3 cellular contexts compared by ENCODE assay signal in the genomic region with DNA sequence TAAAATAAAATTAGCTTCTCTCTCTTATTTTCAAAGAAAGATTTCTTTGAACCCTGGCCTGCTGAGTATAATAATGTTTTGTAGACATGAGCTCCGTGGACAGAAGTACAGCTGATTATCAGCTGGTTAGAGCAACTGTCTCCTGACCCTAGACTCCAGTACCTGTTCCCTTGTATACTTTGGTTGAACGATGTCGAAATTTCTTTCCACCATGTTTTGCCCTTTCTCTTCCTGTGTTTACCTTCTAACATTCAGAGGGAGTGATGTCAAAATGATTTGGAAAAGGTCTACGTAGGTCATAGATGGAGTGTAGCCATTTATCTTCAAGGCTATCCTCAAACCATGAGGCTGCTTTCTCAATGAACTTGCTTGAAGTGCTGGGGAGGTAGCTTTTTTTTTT.
TF ChIP-seq lines count a peak whose summit lies in the region.

No MANE protein-coding gene starts in this region.

TF ChIP-seq in K562, 482 proteins besides CTCF, POLR2A, EP300 and RAD21 (continues in another document):
- TF ChIP-seq ETV5 (CRISPR knock-in tag; IDR thresholded peaks at IDR 0.05; ENCODE audit: low read depth) (no peak), SOX6 (IDR thresholded peaks at IDR 0.05) (no peak), SRSF1 (IDR thresholded peaks at IDR 0.05; ENCODE audit: low read depth, low read length) (no peak), MTA3 (IDR thresholded peaks at IDR 0.05; ENCODE audit: borderline replicate concordance) (no peak), SPI1 (IDR thresholded peaks at IDR 0.05; ENCODE audit: borderline replicate concordance, low read depth, low read length) (no peak), HLTF (IDR thresholded peaks at IDR 0.05) (no peak), KDM2B (CRISPR knock-in tag; IDR thresholded peaks at IDR 0.05) (no peak)
- TF ChIP-seq, protein P1, sequence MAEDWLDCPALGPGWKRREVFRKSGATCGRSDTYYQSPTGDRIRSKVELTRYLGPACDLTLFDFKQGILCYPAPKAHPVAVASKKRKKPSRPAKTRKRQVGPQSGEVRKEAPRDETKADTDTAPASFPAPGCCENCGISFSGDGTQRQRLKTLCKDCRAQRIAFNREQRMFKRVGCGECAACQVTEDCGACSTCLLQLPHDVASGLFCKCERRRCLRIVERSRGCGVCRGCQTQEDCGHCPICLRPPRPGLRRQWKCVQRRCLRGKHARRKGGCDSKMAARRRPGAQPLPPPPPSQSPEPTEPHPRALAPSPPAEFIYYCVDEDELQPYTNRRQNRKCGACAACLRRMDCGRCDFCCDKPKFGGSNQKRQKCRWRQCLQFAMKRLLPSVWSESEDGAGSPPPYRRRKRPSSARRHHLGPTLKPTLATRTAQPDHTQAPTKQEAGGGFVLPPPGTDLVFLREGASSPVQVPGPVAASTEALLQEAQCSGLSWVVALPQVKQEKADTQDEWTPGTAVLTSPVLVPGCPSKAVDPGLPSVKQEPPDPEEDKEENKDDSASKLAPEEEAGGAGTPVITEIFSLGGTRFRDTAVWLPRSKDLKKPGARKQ (CRISPR knock-in tag; IDR thresholded peaks at IDR 0.05) = no peak
- TF ChIP-seq, protein P2, sequence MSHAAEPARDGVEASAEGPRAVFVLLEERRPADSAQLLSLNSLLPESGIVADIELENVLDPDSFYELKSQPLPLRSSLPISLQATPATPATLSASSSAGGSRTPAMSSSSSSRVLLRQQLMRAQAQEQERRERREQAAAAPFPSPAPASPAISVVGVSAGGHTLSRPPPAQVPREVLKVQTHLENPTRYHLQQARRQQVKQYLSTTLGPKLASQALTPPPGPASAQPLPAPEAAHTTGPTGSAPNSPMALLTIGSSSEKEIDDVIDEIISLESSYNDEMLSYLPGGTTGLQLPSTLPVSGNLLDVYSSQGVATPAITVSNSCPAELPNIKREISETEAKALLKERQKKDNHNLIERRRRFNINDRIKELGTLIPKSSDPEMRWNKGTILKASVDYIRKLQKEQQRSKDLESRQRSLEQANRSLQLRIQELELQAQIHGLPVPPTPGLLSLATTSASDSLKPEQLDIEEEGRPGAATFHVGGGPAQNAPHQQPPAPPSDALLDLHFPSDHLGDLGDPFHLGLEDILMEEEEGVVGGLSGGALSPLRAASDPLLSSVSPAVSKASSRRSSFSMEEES (CRISPR knock-in tag; IDR thresholded peaks at IDR 0.05) = no peak
- TF ChIP-seq, protein P3, sequence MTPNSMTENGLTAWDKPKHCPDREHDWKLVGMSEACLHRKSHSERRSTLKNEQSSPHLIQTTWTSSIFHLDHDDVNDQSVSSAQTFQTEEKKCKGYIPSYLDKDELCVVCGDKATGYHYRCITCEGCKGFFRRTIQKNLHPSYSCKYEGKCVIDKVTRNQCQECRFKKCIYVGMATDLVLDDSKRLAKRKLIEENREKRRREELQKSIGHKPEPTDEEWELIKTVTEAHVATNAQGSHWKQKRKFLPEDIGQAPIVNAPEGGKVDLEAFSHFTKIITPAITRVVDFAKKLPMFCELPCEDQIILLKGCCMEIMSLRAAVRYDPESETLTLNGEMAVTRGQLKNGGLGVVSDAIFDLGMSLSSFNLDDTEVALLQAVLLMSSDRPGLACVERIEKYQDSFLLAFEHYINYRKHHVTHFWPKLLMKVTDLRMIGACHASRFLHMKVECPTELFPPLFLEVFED (CRISPR knock-in tag; conservative IDR thresholded peaks at IDR 0.05) = no peak

TF ChIP-seq in liver, 16 proteins besides CTCF, POLR2A, EP300 and RAD21:
- peak; percentile 83 for TF ChIP-seq FOXA1 (IDR thresholded peaks at IDR 0.05)
- peak; percentile 25 to 60 for TF ChIP-seq RXRA (IDR thresholded peaks at IDR 0.05)
- TF ChIP-seq JUND (IDR thresholded peaks at IDR 0.05) = peak in 1 of 2 donors; percentile 25
- peak; percentile 92 for TF ChIP-seq YY1 (IDR thresholded peaks at IDR 0.05)
- TF ChIP-seq NR2F2 (IDR thresholded peaks at IDR 0.05) = peak; percentile 5
- peak; percentile 80 for TF ChIP-seq FOXA2 (IDR thresholded peaks at IDR 0.05)
- TF ChIP-seq, protein P4, sequence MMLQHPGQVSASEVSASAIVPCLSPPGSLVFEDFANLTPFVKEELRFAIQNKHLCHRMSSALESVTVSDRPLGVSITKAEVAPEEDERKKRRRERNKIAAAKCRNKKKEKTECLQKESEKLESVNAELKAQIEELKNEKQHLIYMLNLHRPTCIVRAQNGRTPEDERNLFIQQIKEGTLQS (IDR thresholded peaks at IDR 0.05) = no peak
- peak; percentile 39 for TF ChIP-seq TAF1 (conservative IDR thresholded peaks at IDR 0.05)
- peak; percentile 58 for TF ChIP-seq SP1 (IDR thresholded peaks at IDR 0.05)
- TF ChIP-seq, protein P5, sequence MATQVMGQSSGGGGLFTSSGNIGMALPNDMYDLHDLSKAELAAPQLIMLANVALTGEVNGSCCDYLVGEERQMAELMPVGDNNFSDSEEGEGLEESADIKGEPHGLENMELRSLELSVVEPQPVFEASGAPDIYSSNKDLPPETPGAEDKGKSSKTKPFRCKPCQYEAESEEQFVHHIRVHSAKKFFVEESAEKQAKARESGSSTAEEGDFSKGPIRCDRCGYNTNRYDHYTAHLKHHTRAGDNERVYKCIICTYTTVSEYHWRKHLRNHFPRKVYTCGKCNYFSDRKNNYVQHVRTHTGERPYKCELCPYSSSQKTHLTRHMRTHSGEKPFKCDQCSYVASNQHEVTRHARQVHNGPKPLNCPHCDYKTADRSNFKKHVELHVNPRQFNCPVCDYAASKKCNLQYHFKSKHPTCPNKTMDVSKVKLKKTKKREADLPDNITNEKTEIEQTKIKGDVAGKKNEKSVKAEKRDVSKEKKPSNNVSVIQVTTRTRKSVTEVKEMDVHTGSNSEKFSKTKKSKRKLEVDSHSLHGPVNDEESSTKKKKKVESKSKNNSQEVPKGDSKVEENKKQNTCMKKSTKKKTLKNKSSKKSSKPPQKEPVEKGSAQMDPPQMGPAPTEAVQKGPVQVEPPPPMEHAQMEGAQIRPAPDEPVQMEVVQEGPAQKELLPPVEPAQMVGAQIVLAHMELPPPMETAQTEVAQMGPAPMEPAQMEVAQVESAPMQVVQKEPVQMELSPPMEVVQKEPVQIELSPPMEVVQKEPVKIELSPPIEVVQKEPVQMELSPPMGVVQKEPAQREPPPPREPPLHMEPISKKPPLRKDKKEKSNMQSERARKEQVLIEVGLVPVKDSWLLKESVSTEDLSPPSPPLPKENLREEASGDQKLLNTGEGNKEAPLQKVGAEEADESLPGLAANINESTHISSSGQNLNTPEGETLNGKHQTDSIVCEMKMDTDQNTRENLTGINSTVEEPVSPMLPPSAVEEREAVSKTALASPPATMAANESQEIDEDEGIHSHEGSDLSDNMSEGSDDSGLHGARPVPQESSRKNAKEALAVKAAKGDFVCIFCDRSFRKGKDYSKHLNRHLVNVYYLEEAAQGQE (IDR thresholded peaks at IDR 0.05) = no peak
- TF ChIP-seq HNF4G (IDR thresholded peaks at IDR 0.05) = peak; percentile 9
- TF ChIP-seq EGR1 (IDR thresholded peaks at IDR 0.05; ENCODE audit: low read depth in 2 of 2) = peak; percentile 18 to 25
- no peak for TF ChIP-seq GABPA (IDR thresholded peaks at IDR 0.05 in 1 of 2, conservative IDR thresholded peaks at IDR 0.05 in 1 of 2)
- TF ChIP-seq, protein P6, sequence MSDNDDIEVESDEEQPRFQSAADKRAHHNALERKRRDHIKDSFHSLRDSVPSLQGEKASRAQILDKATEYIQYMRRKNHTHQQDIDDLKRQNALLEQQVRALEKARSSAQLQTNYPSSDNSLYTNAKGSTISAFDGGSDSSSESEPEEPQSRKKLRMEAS (IDR thresholded peaks at IDR 0.05) = peak; percentile 49
- TF ChIP-seq, protein P7, sequence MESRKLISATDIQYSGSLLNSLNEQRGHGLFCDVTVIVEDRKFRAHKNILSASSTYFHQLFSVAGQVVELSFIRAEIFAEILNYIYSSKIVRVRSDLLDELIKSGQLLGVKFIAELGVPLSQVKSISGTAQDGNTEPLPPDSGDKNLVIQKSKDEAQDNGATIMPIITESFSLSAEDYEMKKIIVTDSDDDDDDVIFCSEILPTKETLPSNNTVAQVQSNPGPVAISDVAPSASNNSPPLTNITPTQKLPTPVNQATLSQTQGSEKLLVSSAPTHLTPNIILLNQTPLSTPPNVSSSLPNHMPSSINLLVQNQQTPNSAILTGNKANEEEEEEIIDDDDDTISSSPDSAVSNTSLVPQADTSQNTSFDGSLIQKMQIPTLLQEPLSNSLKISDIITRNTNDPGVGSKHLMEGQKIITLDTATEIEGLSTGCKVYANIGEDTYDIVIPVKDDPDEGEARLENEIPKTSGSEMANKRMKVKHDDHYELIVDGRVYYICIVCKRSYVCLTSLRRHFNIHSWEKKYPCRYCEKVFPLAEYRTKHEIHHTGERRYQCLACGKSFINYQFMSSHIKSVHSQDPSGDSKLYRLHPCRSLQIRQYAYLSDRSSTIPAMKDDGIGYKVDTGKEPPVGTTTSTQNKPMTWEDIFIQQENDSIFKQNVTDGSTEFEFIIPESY (IDR thresholded peaks at IDR 0.05) = peak; percentile 55
- peak; percentile 67 to 69 for TF ChIP-seq HNF4A (conservative IDR thresholded peaks at IDR 0.05)

TF ChIP-seq in WTC11, 78 proteins besides CTCF, POLR2A, EP300 and RAD21 (continues in another document):
- TF ChIP-seq HMGA2 (CRISPR knock-in tag; IDR thresholded peaks at IDR 0.05) (no peak), ZNF671 (CRISPR knock-in tag; IDR thresholded peaks at IDR 0.05) (no peak), ZNF263 (CRISPR knock-in tag; IDR thresholded peaks at IDR 0.05; ENCODE audit: low read depth) (no peak), NR1H2 (CRISPR knock-in tag; IDR thresholded peaks at IDR 0.05) (no peak), JAZF1 (CRISPR knock-in tag; IDR thresholded peaks at IDR 0.05) (no peak), ZNF423 (CRISPR knock-in tag; IDR thresholded peaks at IDR 0.05) (no peak), ESRRA (CRISPR knock-in tag; IDR thresholded peaks at IDR 0.05; ENCODE audit: borderline replicate concordance) (no peak), RORB (CRISPR knock-in tag; IDR thresholded peaks at IDR 0.05) (no peak)
- TF ChIP-seq, protein P8, sequence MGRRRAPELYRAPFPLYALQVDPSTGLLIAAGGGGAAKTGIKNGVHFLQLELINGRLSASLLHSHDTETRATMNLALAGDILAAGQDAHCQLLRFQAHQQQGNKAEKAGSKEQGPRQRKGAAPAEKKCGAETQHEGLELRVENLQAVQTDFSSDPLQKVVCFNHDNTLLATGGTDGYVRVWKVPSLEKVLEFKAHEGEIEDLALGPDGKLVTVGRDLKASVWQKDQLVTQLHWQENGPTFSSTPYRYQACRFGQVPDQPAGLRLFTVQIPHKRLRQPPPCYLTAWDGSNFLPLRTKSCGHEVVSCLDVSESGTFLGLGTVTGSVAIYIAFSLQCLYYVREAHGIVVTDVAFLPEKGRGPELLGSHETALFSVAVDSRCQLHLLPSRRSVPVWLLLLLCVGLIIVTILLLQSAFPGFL (CRISPR knock-in tag; IDR thresholded peaks at IDR 0.05; ENCODE audit: borderline replicate concordance) = no peak
- TF ChIP-seq, protein P9, sequence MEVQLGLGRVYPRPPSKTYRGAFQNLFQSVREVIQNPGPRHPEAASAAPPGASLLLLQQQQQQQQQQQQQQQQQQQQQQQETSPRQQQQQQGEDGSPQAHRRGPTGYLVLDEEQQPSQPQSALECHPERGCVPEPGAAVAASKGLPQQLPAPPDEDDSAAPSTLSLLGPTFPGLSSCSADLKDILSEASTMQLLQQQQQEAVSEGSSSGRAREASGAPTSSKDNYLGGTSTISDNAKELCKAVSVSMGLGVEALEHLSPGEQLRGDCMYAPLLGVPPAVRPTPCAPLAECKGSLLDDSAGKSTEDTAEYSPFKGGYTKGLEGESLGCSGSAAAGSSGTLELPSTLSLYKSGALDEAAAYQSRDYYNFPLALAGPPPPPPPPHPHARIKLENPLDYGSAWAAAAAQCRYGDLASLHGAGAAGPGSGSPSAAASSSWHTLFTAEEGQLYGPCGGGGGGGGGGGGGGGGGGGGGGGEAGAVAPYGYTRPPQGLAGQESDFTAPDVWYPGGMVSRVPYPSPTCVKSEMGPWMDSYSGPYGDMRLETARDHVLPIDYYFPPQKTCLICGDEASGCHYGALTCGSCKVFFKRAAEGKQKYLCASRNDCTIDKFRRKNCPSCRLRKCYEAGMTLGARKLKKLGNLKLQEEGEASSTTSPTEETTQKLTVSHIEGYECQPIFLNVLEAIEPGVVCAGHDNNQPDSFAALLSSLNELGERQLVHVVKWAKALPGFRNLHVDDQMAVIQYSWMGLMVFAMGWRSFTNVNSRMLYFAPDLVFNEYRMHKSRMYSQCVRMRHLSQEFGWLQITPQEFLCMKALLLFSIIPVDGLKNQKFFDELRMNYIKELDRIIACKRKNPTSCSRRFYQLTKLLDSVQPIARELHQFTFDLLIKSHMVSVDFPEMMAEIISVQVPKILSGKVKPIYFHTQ (CRISPR knock-in tag; IDR thresholded peaks at IDR 0.05) = no peak
- TF ChIP-seq, protein P10, sequence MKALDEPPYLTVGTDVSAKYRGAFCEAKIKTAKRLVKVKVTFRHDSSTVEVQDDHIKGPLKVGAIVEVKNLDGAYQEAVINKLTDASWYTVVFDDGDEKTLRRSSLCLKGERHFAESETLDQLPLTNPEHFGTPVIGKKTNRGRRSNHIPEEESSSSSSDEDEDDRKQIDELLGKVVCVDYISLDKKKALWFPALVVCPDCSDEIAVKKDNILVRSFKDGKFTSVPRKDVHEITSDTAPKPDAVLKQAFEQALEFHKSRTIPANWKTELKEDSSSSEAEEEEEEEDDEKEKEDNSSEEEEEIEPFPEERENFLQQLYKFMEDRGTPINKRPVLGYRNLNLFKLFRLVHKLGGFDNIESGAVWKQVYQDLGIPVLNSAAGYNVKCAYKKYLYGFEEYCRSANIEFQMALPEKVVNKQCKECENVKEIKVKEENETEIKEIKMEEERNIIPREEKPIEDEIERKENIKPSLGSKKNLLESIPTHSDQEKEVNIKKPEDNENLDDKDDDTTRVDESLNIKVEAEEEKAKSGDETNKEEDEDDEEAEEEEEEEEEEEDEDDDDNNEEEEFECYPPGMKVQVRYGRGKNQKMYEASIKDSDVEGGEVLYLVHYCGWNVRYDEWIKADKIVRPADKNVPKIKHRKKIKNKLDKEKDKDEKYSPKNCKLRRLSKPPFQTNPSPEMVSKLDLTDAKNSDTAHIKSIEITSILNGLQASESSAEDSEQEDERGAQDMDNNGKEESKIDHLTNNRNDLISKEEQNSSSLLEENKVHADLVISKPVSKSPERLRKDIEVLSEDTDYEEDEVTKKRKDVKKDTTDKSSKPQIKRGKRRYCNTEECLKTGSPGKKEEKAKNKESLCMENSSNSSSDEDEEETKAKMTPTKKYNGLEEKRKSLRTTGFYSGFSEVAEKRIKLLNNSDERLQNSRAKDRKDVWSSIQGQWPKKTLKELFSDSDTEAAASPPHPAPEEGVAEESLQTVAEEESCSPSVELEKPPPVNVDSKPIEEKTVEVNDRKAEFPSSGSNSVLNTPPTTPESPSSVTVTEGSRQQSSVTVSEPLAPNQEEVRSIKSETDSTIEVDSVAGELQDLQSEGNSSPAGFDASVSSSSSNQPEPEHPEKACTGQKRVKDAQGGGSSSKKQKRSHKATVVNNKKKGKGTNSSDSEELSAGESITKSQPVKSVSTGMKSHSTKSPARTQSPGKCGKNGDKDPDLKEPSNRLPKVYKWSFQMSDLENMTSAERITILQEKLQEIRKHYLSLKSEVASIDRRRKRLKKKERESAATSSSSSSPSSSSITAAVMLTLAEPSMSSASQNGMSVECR (CRISPR knock-in tag; IDR thresholded peaks at IDR 0.05; ENCODE audit: borderline replicate concordance) = no peak
- TF ChIP-seq, protein P11, sequence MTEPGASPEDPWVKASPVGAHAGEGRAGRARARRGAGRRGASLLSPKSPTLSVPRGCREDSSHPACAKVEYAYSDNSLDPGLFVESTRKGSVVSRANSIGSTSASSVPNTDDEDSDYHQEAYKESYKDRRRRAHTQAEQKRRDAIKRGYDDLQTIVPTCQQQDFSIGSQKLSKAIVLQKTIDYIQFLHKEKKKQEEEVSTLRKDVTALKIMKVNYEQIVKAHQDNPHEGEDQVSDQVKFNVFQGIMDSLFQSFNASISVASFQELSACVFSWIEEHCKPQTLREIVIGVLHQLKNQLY (CRISPR knock-in tag; IDR thresholded peaks at IDR 0.05) = no peak
